ENCODE assay signal across 2 cellular contexts in the genomic region with DNA sequence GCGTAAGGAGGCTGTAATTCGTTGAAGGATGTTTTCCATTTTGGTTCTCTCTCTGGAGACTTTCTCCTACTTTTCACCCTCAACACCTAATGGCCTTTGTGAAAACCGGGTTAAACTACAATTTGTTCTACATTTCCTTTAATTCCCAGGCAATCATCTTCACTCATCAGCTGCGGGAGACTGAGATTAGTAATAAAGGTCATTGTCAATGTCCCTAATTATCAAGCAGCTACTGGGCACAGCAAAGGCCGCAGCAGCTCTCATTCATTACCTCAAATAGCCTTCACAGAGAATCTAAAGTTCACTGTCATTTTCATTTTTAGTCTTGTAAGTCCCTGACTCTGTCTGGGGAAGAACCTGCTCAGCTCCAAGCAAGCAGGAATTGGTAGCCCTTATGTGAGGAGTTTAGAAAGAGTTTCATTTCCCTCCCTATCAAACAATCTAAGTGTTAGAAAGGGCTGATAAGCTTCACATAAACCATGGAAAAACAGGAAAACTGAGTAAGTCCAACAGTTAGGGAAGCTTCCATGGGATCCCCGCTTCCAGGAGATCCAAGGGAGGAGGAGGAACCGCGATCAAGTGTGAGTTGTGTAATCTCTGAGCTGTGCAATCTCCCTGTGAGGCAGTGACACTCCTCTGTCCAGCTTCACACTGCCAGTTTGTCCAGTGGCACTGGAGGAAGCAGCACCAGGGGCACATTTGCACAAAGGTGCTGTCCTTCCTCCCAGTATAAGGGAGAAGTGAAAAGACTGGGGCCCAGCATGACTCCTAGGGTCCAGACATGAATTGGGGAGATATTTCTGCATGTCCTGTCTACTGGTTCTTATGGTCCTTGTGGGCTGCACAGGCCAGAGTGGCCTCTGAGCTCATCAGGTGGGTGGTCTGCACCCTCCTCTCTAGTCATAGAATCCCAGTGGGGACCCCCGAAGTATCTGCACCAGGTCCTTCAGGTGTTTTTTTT.
TF ChIP-seq lines count a peak whose summit lies in the region.

No MANE protein-coding gene starts in this region.

TF ChIP-seq in A549, 52 proteins besides CTCF, POLR2A, EP300 and RAD21:
- TF ChIP-seq TP53 (CRISPR knock-in tag; IDR thresholded peaks at IDR 0.05), result no peak

TF ChIP-seq in HepG2, 621 proteins besides CTCF, POLR2A, EP300 and RAD21:
- peak; percentile 26; the same call in 1 of the 2 replicates for TF ChIP-seq CEBPB (IDR thresholded peaks at IDR 0.05; ENCODE audit: borderline replicate concordance, low read depth, low read length)
- TF ChIP-seq SYNCRIP (IDR thresholded peaks at IDR 0.05; ENCODE audit: insufficient read depth, low read depth, low read length), result no peak
